19 cellular contexts compared by ENCODE assay signal in genomic region chr16:66801320-66802105, GRCh38. TPM values are rescaled to one million over a fixed set of nuclear protein-coding genes. Genes with fewer than 3 reads are reported as not detected.
DNase-seq lines count a peak whose midpoint lies in the region; ATAC-seq, FAIRE-seq and TF ChIP-seq lines count a peak whose summit lies in the region.
"Had no signal": no experiment of that assay in that cellular context is flagged by ENCODE, and none has a peak within 500 bp of the region (broad histone marks: within the 10 kb centered on the region; RNA-seq: fewer than 3 reads in every experiment).

A gene with protein sequence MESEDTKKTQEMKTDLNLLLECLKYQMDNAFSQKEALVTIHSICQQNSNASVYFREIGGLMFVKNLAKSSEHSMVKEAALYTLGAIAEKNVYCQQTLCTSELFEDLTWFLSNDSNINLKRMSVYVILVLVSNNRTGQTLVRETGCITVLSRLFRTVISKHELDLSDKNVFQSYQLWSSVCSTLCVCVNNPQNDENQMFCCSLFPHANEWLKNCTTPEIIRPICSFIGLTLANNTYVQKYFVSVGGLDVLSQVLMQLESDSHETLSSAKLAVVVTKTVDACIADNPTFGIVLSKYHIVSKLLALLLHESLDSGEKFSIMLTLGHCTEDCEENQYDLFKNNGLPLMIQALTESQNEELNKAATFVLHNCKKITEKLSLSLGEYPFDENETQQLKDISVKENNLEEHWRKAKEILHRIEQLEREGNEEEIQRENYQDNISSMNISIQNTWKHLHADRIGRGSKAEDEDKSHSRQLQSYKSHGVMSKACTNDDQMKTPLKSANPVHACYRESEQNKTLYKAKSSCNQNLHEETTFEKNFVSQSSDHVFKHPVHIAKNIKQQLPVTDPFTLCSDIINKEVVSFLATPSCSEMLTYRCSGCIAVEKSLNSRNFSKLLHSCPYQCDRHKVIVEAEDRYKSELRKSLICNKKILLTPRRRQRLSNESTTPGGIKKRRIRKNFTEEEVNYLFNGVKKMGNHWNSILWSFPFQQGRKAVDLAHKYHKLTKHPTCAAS (minus strand): TSS chr16:66801584. CDS start chr16:66796798, 4,786 bp downstream.

- peaks cover 22% of the 10 kb centered on the region for H3K36me3 Mint-ChIP-seq in chondrocyte (ENCODE audit: low read depth)

- DNase-seq in HepG2 (ENCODE audit: low spot score): no peak
- no peak for DNase-seq in right lobe of liver
- DNase-seq in RWPE2 (ENCODE audit: low spot score): peak; percentile 56
- DNase-seq in iPS-NIHi7 (ENCODE audit: extremely low spot score): peak; percentile 44
- no peak for DNase-seq in caudate nucleus (lab: John Stamatoyannopoulos, UW)
- DNase-seq in chondrocyte (ENCODE audit: low spot score): no peak
- DNase-seq: DMS153, EL, Karpas-422, MG63, NCI-H1092, NCI-H146, NCI-H2227 treated with DMSO at 0.1 percent for 48 hours, NCI-H524 treated with DMSO at 0.1 percent for 48 hours had no signal

- H3K4me1 Mint-ChIP-seq in chondrocyte (ENCODE audit: low read depth): no peaks in the 10 kb centered on the region

- no peak for TF ChIP-seq CTCF in HepG2 (CRISPR knock-in tag; IDR thresholded peaks at IDR 0.05)
- no peak for TF ChIP-seq CTCF in right lobe of liver (IDR thresholded peaks at IDR 0.05)
- TF ChIP-seq CTCF in RWPE2 (IDR thresholded peaks at IDR 0.05; ENCODE audit: poor library complexity, severe bottlenecking): no peak
- no peak for TF ChIP-seq CTCF in chondrocyte (IDR thresholded peaks at IDR 0.05)

- H3K27ac ChIP-seq in HepG2 (ENCODE audit: extremely low read length, insufficient read depth, low read length): no peak within 1 kb of the TSS
- no peak within 1 kb of the TSS for H3K27ac ChIP-seq in right lobe of liver
- H3K27ac ChIP-seq in RWPE2 (ENCODE audit: poor library complexity, severe bottlenecking): no peak within 1 kb of the TSS
- H3K27ac ChIP-seq in caudate nucleus (ENCODE audit: low read depth, low read length): no peak within 1 kb of the TSS
- H3K27ac ChIP-seq: C4-2B had no signal

- H3K9me3 ChIP-seq in HepG2 (ENCODE audit: low read length) (no peaks in the 10 kb centered on the region), right lobe of liver (no peaks in the 10 kb centered on the region), RWPE2 (ENCODE audit: severe bottlenecking) (no peaks in the 10 kb centered on the region)
- H3K9me3 ChIP-seq: MG63 had no signal

- H3K4me1 ChIP-seq in HepG2 (ENCODE audit: insufficient read depth, low read length): no peaks in the 10 kb centered on the region
- H3K4me1 ChIP-seq in right lobe of liver: no peaks in the 10 kb centered on the region
- no peaks in the 10 kb centered on the region for H3K4me1 ChIP-seq in RWPE2 (ENCODE audit: insufficient read depth, poor library complexity, severe bottlenecking)

- in situ Hi-C loops in HepG2 (cut with HindIII; ENCODE audit: extremely low pct_ligation_motif_present, low pct_unique_long_range_greater_than_20kb): no loop called here

- no TSS peak for BruUV-seq in HepG2 (replicated peaks; lab: Mats Ljungman, UMichigan)

- TF ChIP-seq RAD21 in HepG2 (CRISPR knock-in tag; IDR thresholded peaks at IDR 0.05): no peak

- no peak within 1 kb of the TSS for H3K27ac Mint-ChIP-seq in chondrocyte (ENCODE audit: unreplicated experiment)

- FAIRE-seq in HepG2 (lab: Jason Lieb, UNC): no peak
- FAIRE-seq: GM18507, H54 had no signal

- no peak within 1 kb of the TSS for H3K4me2 ChIP-seq in HepG2 (ENCODE audit: low read depth, low read length)

- H3K9me3 Mint-ChIP-seq in chondrocyte (ENCODE audit: low read depth): no peaks in the 10 kb centered on the region

- H2AFZ ChIP-seq in HepG2 (ENCODE audit: low read length): no peak within 1 kb of the TSS

- no peak for TF ChIP-seq EP300 in HepG2 (IDR thresholded peaks at IDR 0.05; ENCODE audit: low read depth in 2 of 2, low read length in 2 of 2)
- TF ChIP-seq EP300 in HepG2 (CRISPR knock-in tag; IDR thresholded peaks at IDR 0.05; ENCODE audit: borderline replicate concordance): no peak

- intact Hi-C loops in HepG2 (cut with micrococcal nuclease; ENCODE audit: unreplicated experiment) (no loop called here), right lobe of liver (cut with DNase I) (no loop called here)

- H4K20me1 ChIP-seq in HepG2 (ENCODE audit: insufficient read depth, low read length): no peaks in the 10 kb centered on the region

- ATAC-seq in HepG2 (peak; percentile 51), right lobe of liver (no peak), RWPE2 (ENCODE audit: low read depth) (no peak), GM18861 (IDR thresholded peaks at IDR 0.05; ENCODE audit: unreplicated experiment) (no peak)

- 97% methylated on average over 56 of the region's 56 CpGs for WGBS in HepG2 (ENCODE audit: low lambda C conversion rate)
- WGBS in right lobe of liver (ENCODE audit: insufficient coverage, low coverage, low lambda C conversion rate, missing lambda C conversion rate): 95% methylated on average over 12 of the region's 56 CpGs

- TF ChIP-seq POLR2A in HepG2 (IDR thresholded peaks at IDR 0.05; ENCODE audit: insufficient read depth in 1 of 2, low read depth in 2 of 2, low read length in 2 of 2): no peak; a peak in 1 of 4 replicates
- no peak for TF ChIP-seq POLR2A in right lobe of liver (IDR thresholded peaks at IDR 0.05)

- peaks cover 13 to 19% of the 10 kb centered on the region in 2 experiments for H3K36me3 ChIP-seq in HepG2 (replicated peaks in 1 of 2; ENCODE audit: control insufficient read depth in 1 of 2, insufficient read depth in 2 of 2, low read length in 2 of 2)
- H3K36me3 ChIP-seq in right lobe of liver: peaks cover 0 to 40% (median 11%) of the 10 kb centered on the region in 4 donors
- peaks cover 45% of the 10 kb centered on the region for H3K36me3 ChIP-seq in RWPE2 (ENCODE audit: low read depth)

- no peaks in the 10 kb centered on the region for H3K27me3 Mint-ChIP-seq in chondrocyte (ENCODE audit: low read depth)

- POLR2A ChIA-PET in HepG2 (lab: Yijun Ruan, JAX): no interaction called here

- no peak within 1 kb of the TSS for H3K4me3 Mint-ChIP-seq in chondrocyte (ENCODE audit: unreplicated experiment)

- H3K4me3 ChIP-seq in HepG2 (replicated peaks in 1 of 3; ENCODE audit: insufficient read depth in 1 of 3, low read depth in 2 of 3, low read length in 3 of 3) (no peak within 1 kb of the TSS), right lobe of liver (no peak within 1 kb of the TSS), RWPE2 (ENCODE audit: severe bottlenecking) (no peak within 1 kb of the TSS)
- H3K4me3 ChIP-seq: MG63 had no signal

- H3K79me2 ChIP-seq in HepG2 (ENCODE audit: insufficient read depth, low read length): no peaks in the 10 kb centered on the region

- H3K27me3 ChIP-seq in HepG2 (ENCODE audit: control insufficient read depth in 1 of 2, insufficient read depth in 2 of 2, low read length in 2 of 2) (no peaks in the 10 kb centered on the region), right lobe of liver (no peaks in the 10 kb centered on the region), RWPE2 (ENCODE audit: insufficient read depth, poor library complexity, severe bottlenecking) (no peaks in the 10 kb centered on the region)
- H3K27me3 ChIP-seq: MG63 had no signal

- CTCF ChIA-PET in HepG2 (lab: Yijun Ruan, JAX; ENCODE audit: low intra/inter-chr PET ratio, low total read pairs): no interaction called here

- H3K9ac ChIP-seq in HepG2 (ENCODE audit: insufficient read depth, low read depth, low read length): no peak within 1 kb of the TSS

TF ChIP-seq in HepG2, 621 proteins besides CTCF, POLR2A, EP300 and RAD21 (continues in another document):
- TF ChIP-seq, protein P1, sequence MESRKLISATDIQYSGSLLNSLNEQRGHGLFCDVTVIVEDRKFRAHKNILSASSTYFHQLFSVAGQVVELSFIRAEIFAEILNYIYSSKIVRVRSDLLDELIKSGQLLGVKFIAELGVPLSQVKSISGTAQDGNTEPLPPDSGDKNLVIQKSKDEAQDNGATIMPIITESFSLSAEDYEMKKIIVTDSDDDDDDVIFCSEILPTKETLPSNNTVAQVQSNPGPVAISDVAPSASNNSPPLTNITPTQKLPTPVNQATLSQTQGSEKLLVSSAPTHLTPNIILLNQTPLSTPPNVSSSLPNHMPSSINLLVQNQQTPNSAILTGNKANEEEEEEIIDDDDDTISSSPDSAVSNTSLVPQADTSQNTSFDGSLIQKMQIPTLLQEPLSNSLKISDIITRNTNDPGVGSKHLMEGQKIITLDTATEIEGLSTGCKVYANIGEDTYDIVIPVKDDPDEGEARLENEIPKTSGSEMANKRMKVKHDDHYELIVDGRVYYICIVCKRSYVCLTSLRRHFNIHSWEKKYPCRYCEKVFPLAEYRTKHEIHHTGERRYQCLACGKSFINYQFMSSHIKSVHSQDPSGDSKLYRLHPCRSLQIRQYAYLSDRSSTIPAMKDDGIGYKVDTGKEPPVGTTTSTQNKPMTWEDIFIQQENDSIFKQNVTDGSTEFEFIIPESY (CRISPR knock-in tag; IDR thresholded peaks at IDR 0.05): 0 out of 2 replicates have a peak, but pooled peaks have one; percentile 12
- no peak for TF ChIP-seq KDM1A (CRISPR knock-in tag; IDR thresholded peaks at IDR 0.05)
- TF ChIP-seq POLR2G (IDR thresholded peaks at IDR 0.05; ENCODE audit: low read depth, low read length): peak; percentile 48
- no peak for TF ChIP-seq RFX1 (IDR thresholded peaks at IDR 0.05)
- no peak for TF ChIP-seq CENPT (CRISPR knock-in tag; IDR thresholded peaks at IDR 0.05; ENCODE audit: low read depth)

RNA-seq across cellular contexts. Expression of the gene that starts here (rescaled TPM):
- total RNA-seq in HepG2 (2016; rRNA removed; fragmentation: Illumina TruSeq; extraction: Trizol): not detected in 2 replicates
- total RNA-seq in HepG2 (2016; cell fraction: cytosol; rRNA removed; fragmentation: Illumina TruSeq; extraction: Trizol; ENCODE audit: low read depth): not detected in 2 replicates
- total RNA-seq in HepG2 (2016; cell fraction: insoluble cytoplasmic fraction; rRNA removed; fragmentation: Illumina TruSeq; extraction: Trizol): not detected in 2 replicates
- total RNA-seq in HepG2 (2016; cell fraction: membrane; rRNA removed; fragmentation: Illumina TruSeq; extraction: Trizol): 0.09 and 0.10 TPM in 2 replicates
- total RNA-seq in HepG2 (2016; cell fraction: nucleus; rRNA removed; fragmentation: Illumina TruSeq; extraction: Trizol): not detected in 2 replicates
- not detected in 2 replicates for polyA plus RNA-seq in HepG2 (2011; rRNA removed)
- polyA plus RNA-seq in HepG2 (2011; cell fraction: cytosol; rRNA removed): not detected in 2 replicates
- not detected in 2 replicates for polyA plus RNA-seq in HepG2 (2011; cell fraction: nucleus; rRNA removed)
- not detected in 2 replicates for polyA plus RNA-seq in HepG2 (2012)
- not detected in 2 replicates for polyA plus RNA-seq in HepG2 (2016; cell fraction: cytosol; fragmentation: Illumina TruSeq; extraction: Trizol; ENCODE audit: low read depth)
- polyA plus RNA-seq in HepG2 (2016; cell fraction: insoluble cytoplasmic fraction; fragmentation: Illumina TruSeq; extraction: Trizol; ENCODE audit: low read depth): not detected in 2 replicates
- polyA plus RNA-seq in HepG2 (2016; cell fraction: membrane; fragmentation: Illumina TruSeq; extraction: Trizol; ENCODE audit: low read depth): not detected in 2 replicates
- not detected in 2 replicates for polyA plus RNA-seq in HepG2 (2016; cell fraction: nucleus; fragmentation: Illumina TruSeq; extraction: Trizol; ENCODE audit: insufficient read depth, low read depth)
- polyA minus RNA-seq in HepG2 (2011; rRNA and poly(A)+ RNA removed; ENCODE audit: low replicate concordance): not detected in 2 replicates
- polyA minus RNA-seq in HepG2 (2011; cell fraction: cytosol; rRNA and poly(A)+ RNA removed): not detected in 2 replicates
- not detected in 2 replicates for polyA minus RNA-seq in HepG2 (2011; cell fraction: nucleus; rRNA and poly(A)+ RNA removed)
- total RNA-seq in right lobe of liver: not detected
- not detected in 3 replicates for total RNA-seq in chondrocyte
- total RNA-seq: A673 had no signal

Comparison
In these comparisons a context has a peak if more than half of its experiments do, and no peak if none do; other contexts are left out.
1. Peak in ATAC-seq in HepG2; RNA of the gene not detected or under 1 TPM.
2. DNase-seq: peak in RWPE2 (single experiment) and iPS-NIHi7 (single experiment); none in HepG2 (single experiment), right lobe of liver (0 of 3), caudate nucleus (0 of 61) and chondrocyte (single experiment).